Comparison of ENCODE assay signal across 8 cellular contexts in genomic region chr18:50281295-50281971, GRCh38. TPM values are rescaled to one million over a fixed set of nuclear protein-coding genes. Genes with fewer than 3 reads are reported as not detected.
A peak's percentile ranks its signal among the peaks of the same experiment; 100 is the strongest.
DNase-seq lines count a peak whose midpoint lies in the region; ATAC-seq, FAIRE-seq and TF ChIP-seq lines count a peak whose summit lies in the region.

Gene MBD1, minus strand, starts transcription at chr18:50281523. Its CDS starts 1,531 bp downstream, at chr18:50279992.

- WGBS in HUES64, result under 1% methylated on average over 63 of the region's 63 CpGs
- 0% methylated on average over 50 to 63 of the region's 63 CpGs for WGBS in mesodermal cell (ENCODE audit: insufficient coverage in 2 of 2), 2 experiments

- peak within 1 kb of the TSS; percentile 97 for H3K4me2 ChIP-seq in OCI-LY1 (ENCODE audit: low read length)

- H3K9me3 ChIP-seq in HUES64 (ENCODE audit: insufficient read depth, low read depth, low read length) (no peaks in the 10 kb centered on the region), OCI-LY1 (ENCODE audit: low read length) (no peaks in the 10 kb centered on the region), mesodermal cell (ENCODE audit: control insufficient read depth, low read length) (no peaks in the 10 kb centered on the region)

- TF ChIP-seq CTCF in D721Med (IDR thresholded peaks at IDR 0.05; ENCODE audit: insufficient read depth, missing control alignments) (no peak), OCI-LY1 (IDR thresholded peaks at IDR 0.05; ENCODE audit: low read length) (no peak; the same call in 1 of the 2 replicates)

- H3K36me3 ChIP-seq in HUES64 (ENCODE audit: insufficient read depth, low read length), result peaks cover 71% of the 10 kb centered on the region
- H3K36me3 ChIP-seq in OCI-LY1 (ENCODE audit: insufficient read depth, low read length), result peaks cover 73% of the 10 kb centered on the region
- peaks cover 76% of the 10 kb centered on the region for H3K36me3 ChIP-seq in mesodermal cell (ENCODE audit: control insufficient read depth, insufficient read depth, low read length)

- no peaks in the 10 kb centered on the region for H3F3A ChIP-seq in OCI-LY1 (ENCODE audit: insufficient read depth, low read length)

- no peak within 1 kb of the TSS for H2AFZ ChIP-seq in OCI-LY1 (ENCODE audit: low read length)

- no peaks in the 10 kb centered on the region for H3K9me2 ChIP-seq in OCI-LY1 (ENCODE audit: low read depth, low read length)

- H3K4me1 ChIP-seq in HUES64 (ENCODE audit: insufficient read depth, low read length), result no peaks in the 10 kb centered on the region; the same call in 1 of the 2 replicates
- peaks cover 32% of the 10 kb centered on the region for H3K4me1 ChIP-seq in OCI-LY1 (ENCODE audit: insufficient read depth, low read length, severe bottlenecking)
- peaks cover 6% of the 10 kb centered on the region for H3K4me1 ChIP-seq in mesodermal cell (ENCODE audit: control insufficient read depth, insufficient read depth, low read length, poor library complexity, severe bottlenecking)

- H3K27ac ChIP-seq in HUES64 (ENCODE audit: low read depth, low read length), result peak within 1 kb of the TSS; percentile 88
- H3K27ac ChIP-seq in OCI-LY1 (ENCODE audit: low read depth, low read length, poor library complexity, severe bottlenecking), result peak within 1 kb of the TSS; percentile 74
- peak within 1 kb of the TSS; percentile 88 for H3K27ac ChIP-seq in mesodermal cell (ENCODE audit: low read depth, low read length, severe bottlenecking)

- H3K79me2 ChIP-seq in OCI-LY1 (ENCODE audit: insufficient read depth, low read length), result peaks cover 26% of the 10 kb centered on the region

- peak within 1 kb of the TSS; percentile 97 for H3K4me3 ChIP-seq in HUES64 (ENCODE audit: low read length)
- H3K4me3 ChIP-seq in OCI-LY1 (ENCODE audit: low read depth, low read length, poor library complexity, severe bottlenecking), result peak within 1 kb of the TSS; percentile 98
- peak within 1 kb of the TSS; percentile 96 for H3K4me3 ChIP-seq in mesodermal cell (ENCODE audit: extremely low read depth, insufficient read depth, low read length, poor library complexity, severe bottlenecking)

- H3K9ac ChIP-seq in HUES64 (ENCODE audit: low read depth, low read length), result peak within 1 kb of the TSS; percentile 82
- H3K9ac ChIP-seq in OCI-LY1 (ENCODE audit: low read length), result peak within 1 kb of the TSS; percentile 99

- ATAC-seq in GM21447 (IDR thresholded peaks at IDR 0.05; ENCODE audit: unreplicated experiment), result peak; percentile 86

- DNase-seq in D721Med (ENCODE audit: insufficient read length, low spot score), result peak; percentile 97
- DNase-seq in activated CD8-positive, alpha-beta memory T cell treated with anti-CD3 and anti-CD28 coated beads, Interleukin-2, amount 50 U/mL, for 4 hours, result peak; percentile 95
- DNase-seq in stimulated activated CD8-positive, alpha-beta memory T cell treated with anti-CD3 and anti-CD28 coated beads, Interleukin-15, amount 100 ng/mL, for 4 hours (ENCODE audit: low read depth in 2 of 2), result peak; percentile 94 to 95

- FAIRE-seq in D721Med (lab: Jason Lieb, UNC), result peak; percentile 91

- no peaks in the 10 kb centered on the region for H3K27me3 ChIP-seq in HUES64 (ENCODE audit: insufficient read depth, low read length)
- no peaks in the 10 kb centered on the region for H3K27me3 ChIP-seq in OCI-LY1 (ENCODE audit: insufficient read depth, low read length)

- in situ Hi-C loops in endometrial microvascular endothelial cells (cut with HindIII; ENCODE audit: inconsistent ontology term, low pct_unique_long_range_greater_than_20kb, low sequenced_read_pairs), result no loop called here

- no peaks in the 10 kb centered on the region for H4K20me1 ChIP-seq in OCI-LY1 (ENCODE audit: insufficient read depth, low read length)

RNA-seq across cellular contexts. Expression of gene MBD1, which starts in this region (rescaled TPM):
- 27.5 TPM for polyA plus RNA-seq in HUES64 (2013, experiment 1 of 2)
- 28.0 TPM for polyA plus RNA-seq in HUES64 (2013, experiment 2 of 2)
- 75.1 TPM for total RNA-seq in endometrial microvascular endothelial cells (ENCODE audit: inconsistent ontology term)
- 46.8 TPM for polyA plus RNA-seq in mesodermal cell (2013, experiment 1 of 2)
- 43.1 TPM for polyA plus RNA-seq in mesodermal cell (2013, experiment 2 of 2)

Comparison
In these comparisons a context has a peak if more than half of its experiments do, and no peak if none do; other contexts are left out.
1. Peak in every context shown above with its lines: DNase-seq, ATAC-seq, H3K4me3 ChIP-seq and H3K27ac ChIP-seq.